Comparison of ENCODE assay signal across 8 cellular contexts in the genomic region with DNA sequence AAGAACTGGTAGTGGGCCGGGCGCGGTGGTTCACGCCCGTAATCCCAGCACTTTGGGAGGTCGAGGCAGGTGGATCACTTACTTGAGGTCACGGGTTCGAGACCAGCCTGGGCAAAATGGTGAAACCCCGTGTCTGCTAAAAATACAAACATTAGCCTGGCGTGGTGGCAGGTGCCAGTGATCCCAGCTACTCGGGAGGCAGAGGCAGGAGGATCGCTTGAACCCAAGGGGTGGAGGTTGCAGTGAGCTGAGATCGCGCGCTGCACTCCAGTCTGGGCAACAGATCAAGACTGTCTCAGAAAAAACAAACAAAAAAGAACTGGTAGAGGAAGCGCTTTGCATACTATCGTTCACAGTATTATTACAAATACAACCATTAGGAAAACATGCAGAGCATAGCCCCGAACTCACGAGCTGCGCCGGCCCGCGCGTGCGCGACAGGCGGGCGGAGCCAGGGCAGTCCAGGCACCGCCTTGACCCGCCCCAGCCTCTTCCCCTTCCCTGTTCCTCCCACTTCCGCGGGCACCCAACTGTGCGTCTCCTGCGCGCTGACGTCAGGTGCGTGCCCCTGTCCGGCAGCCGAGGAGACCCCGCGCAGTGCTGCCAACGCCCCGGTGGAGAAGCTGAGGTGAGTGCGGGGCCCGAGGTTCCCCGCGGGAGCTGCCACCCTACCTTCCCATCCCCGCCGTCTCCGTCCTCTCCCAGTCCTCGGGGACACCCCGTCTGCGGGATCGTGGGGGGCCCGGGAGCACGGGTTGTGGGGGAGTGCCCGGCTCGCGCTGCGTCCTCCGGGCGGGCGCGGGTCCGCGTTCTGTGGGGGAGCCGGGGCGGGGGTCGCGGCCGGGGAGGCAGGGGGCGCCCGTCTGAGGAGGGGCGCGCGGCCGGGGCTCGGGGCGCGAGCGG. TPM values are rescaled to one million over a fixed set of nuclear protein-coding genes. Genes with fewer than 3 reads are reported as not detected.
DNase-seq lines count a peak whose midpoint lies in the region; ATAC-seq and TF ChIP-seq lines count a peak whose summit lies in the region.

A gene (plus strand): TSS at position 595 of the 903 bp plus-strand sequence. CDS start 25,770 bp downstream, outside the sequence.

- peak; percentile 80 for ATAC-seq in HG02610 (IDR thresholded peaks at IDR 0.05; ENCODE audit: unreplicated experiment)
- ATAC-seq in activated naive CD4-positive, alpha-beta T cell treated with anti-CD3 and anti-CD28 coated beads, Interleukin-2, amount 50 U/mL, for 72 hours, result peak; percentile 84 to 87

- peaks cover 39% of the 10 kb centered on the region for H4K20me1 ChIP-seq in osteoblast (ENCODE audit: insufficient read depth, low read length)

- peak within 1 kb of the TSS; percentile 99 to 100 for H3K27ac Mint-ChIP-seq in activated naive CD4-positive, alpha-beta T cell treated with anti-CD3 and anti-CD28 coated beads, Interleukin-2, amount 50 U/mL, for 72 hours

- H3K36me3 ChIP-seq in osteoblast (ENCODE audit: insufficient read depth, low read length) (peaks cover 4% of the 10 kb centered on the region), testis (ENCODE audit: low read depth, missing control alignments) (no peaks in the 10 kb centered on the region)

- H3K36me3 Mint-ChIP-seq in activated naive CD4-positive, alpha-beta T cell treated with anti-CD3 and anti-CD28 coated beads, Interleukin-2, amount 50 U/mL, for 72 hours, result peaks cover 5 to 38% of the 10 kb centered on the region in 2 donors

- H3K4me1 ChIP-seq in osteoblast (ENCODE audit: insufficient read depth, low read length) (peaks cover 29% of the 10 kb centered on the region), testis (peaks cover 28% of the 10 kb centered on the region)

- TF ChIP-seq POLR2A in testis (IDR thresholded peaks at IDR 0.05), result peak; percentile 92

- DNase-seq in NCI-H1105 (lab: John Stamatoyannopoulos, UW), result peak; percentile 96
- peak; percentile 95 for DNase-seq in SKM-1 (lab: John Stamatoyannopoulos, UW; ENCODE audit: unreplicated experiment)
- peak; percentile 94 to 98 for DNase-seq in activated naive CD4-positive, alpha-beta T cell treated with anti-CD3 and anti-CD28 coated beads, Interleukin-2, amount 50 U/mL, for 72 hours (ENCODE audit: low spot score in 2 of 2)
- DNase-seq in glomerular endothelial cell (ENCODE audit: extremely low read depth, low read depth, low spot score), result no peak
- DNase-seq in osteoblast (ENCODE audit: insufficient read length, low spot score, missing footprints), result peak; percentile 99
- peak; percentile 98 for DNase-seq in testis

- peak within 1 kb of the TSS; percentile 83 for H3K4me2 ChIP-seq in osteoblast (ENCODE audit: insufficient read depth, low read length)

- H3K27ac ChIP-seq in osteoblast (ENCODE audit: low read depth, low read length), result peak within 1 kb of the TSS; percentile 92
- peak within 1 kb of the TSS; percentile 95 to 100 for H3K27ac ChIP-seq in testis

- no peaks in the 10 kb centered on the region for H3K9me3 Mint-ChIP-seq in activated naive CD4-positive, alpha-beta T cell treated with anti-CD3 and anti-CD28 coated beads, Interleukin-2, amount 50 U/mL, for 72 hours

- H3K9me3 ChIP-seq in osteoblast (ENCODE audit: low read depth, low read length) (no peaks in the 10 kb centered on the region), testis (no peaks in the 10 kb centered on the region)

- intact Hi-C loops in testis (cut with DNase I; ENCODE audit: low total_unique reads), result no loop called here

- peak within 1 kb of the TSS; percentile 88 for H2AFZ ChIP-seq in osteoblast (ENCODE audit: low read length)

- H3K4me3 ChIP-seq in GM08714 (ENCODE audit: low read length) (peak within 1 kb of the TSS; percentile 98), osteoblast (ENCODE audit: insufficient read depth, low read length) (peak within 1 kb of the TSS; percentile 98), testis (peak within 1 kb of the TSS; percentile 91 to 99)

- H3K27me3 ChIP-seq in osteoblast (ENCODE audit: insufficient read depth, low read length) (no peaks in the 10 kb centered on the region), testis (no peaks in the 10 kb centered on the region)

- 15 to 16% methylated on average over 36 to 60 of the region's 81 CpGs for WGBS in testis, 2 donors

- H3K79me2 ChIP-seq in osteoblast (ENCODE audit: insufficient read depth, low read length), result peaks cover 45% of the 10 kb centered on the region

- TF ChIP-seq CTCF in osteoblast (IDR thresholded peaks at IDR 0.05; ENCODE audit: extremely low read depth, low read depth, low read length), result no peak
- no peak for TF ChIP-seq CTCF in testis (IDR thresholded peaks at IDR 0.05)

RNA-seq across cellular contexts. Expression of the gene that starts here (rescaled TPM):
- total RNA-seq in activated naive CD4-positive, alpha-beta T cell treated with anti-CD3 and anti-CD28 coated beads, Interleukin-2, amount 50 U/mL, for 72 hours, result 100 to 1,000 TPM; 266 to 331 TPM
- 349 and 429 TPM in 2 replicates for total RNA-seq in glomerular endothelial cell
- 432 and 433 TPM in 2 replicates for total RNA-seq in osteoblast
- total RNA-seq in testis, result 100 to 1,000 TPM; 139 to 147 TPM
- polyA plus RNA-seq in testis (ENCODE audit: insufficient read depth, low read depth, low replicate concordance), result 152 TPM
